Comparison of ENCODE assay signal across 12 cellular contexts in the genomic region with DNA sequence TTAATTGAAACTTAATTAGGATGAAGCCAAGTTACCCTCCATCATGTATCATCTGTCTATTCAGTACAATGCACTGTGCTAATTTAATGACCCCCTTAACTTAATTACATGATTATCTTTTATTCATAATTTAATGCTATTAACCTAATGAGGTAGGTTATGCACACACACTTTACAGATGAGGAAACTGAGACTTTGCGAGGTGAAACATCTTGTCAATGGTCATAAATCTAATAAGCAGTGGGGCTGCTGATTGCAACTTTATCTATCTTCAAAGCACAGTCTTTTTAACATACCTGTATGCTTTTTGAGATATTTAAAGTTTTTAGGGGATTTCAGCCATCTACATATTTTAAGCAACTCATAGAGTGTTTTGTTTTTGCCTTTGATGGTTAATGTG. TPM values are rescaled to one million over a fixed set of nuclear protein-coding genes. Genes with fewer than 3 reads are reported as not detected.
DNase-seq lines count a peak whose midpoint lies in the region; ATAC-seq and TF ChIP-seq lines count a peak whose summit lies in the region.
"Had no signal": no experiment of that assay in that cellular context is flagged by ENCODE, and none has a peak within 500 bp of the region (broad histone marks: within the 10 kb centered on the region; RNA-seq: fewer than 3 reads in every experiment).

No MANE protein-coding gene starts in this region.

- H3K36me3 ChIP-seq in breast epithelium (no peaks in the 10 kb centered on the region), kidney epithelial cell (ENCODE audit: control insufficient read depth, insufficient read depth, low read length) (no peaks in the 10 kb centered on the region), tibial nerve (no peaks in the 10 kb centered on the region)
- H3K36me3 ChIP-seq: cardiac muscle cell had no signal

- H3K4me1 ChIP-seq in breast epithelium (no peaks in the 10 kb centered on the region), tibial nerve (peaks cover 0 to 21% (median 16%) of the 10 kb centered on the region in 4 donors)

- TF ChIP-seq POLR2A in breast epithelium (IDR thresholded peaks at IDR 0.05) (no peak), tibial nerve (IDR thresholded peaks at IDR 0.05) (no peak)

- no peak for TF ChIP-seq EP300 in tibial nerve (IDR thresholded peaks at IDR 0.05)

- H3K9me3 Mint-ChIP-seq in MCF 10A (ENCODE audit: unreplicated experiment) (no peaks in the 10 kb centered on the region), WTC11 (peaks cover 13% of the 10 kb centered on the region)

- H3K4me3 Mint-ChIP-seq in MCF 10A (ENCODE audit: unreplicated experiment) = no peak overlapping the region
- peak overlapping the region; percentile 71 for H3K4me3 Mint-ChIP-seq in WTC11
- H3K4me3 Mint-ChIP-seq: HFFc6 had no signal

- peak overlapping the region in 2 of 3 donors; percentile 39 to 47 for H3K4me3 ChIP-seq in breast epithelium
- peak overlapping the region; percentile 4 for H3K4me3 ChIP-seq in kidney epithelial cell (ENCODE audit: low read depth, low read length)
- H3K4me3 ChIP-seq in tibial nerve = peak overlapping the region in 1 of 4 donors; percentile 16
- H3K4me3 ChIP-seq: A549, cardiac muscle cell had no signal

- H3K4me1 Mint-ChIP-seq in MCF 10A (ENCODE audit: insufficient read depth, unreplicated experiment) = peaks cover 45% of the 10 kb centered on the region
- peaks cover 46% of the 10 kb centered on the region for H3K4me1 Mint-ChIP-seq in WTC11

- H3K27ac ChIP-seq in breast epithelium (peak overlapping the region; percentile 27 to 82), tibial nerve (no peak overlapping the region)
- H3K27ac ChIP-seq: A549, cardiac muscle cell had no signal

- TF ChIP-seq CTCF in breast epithelium (IDR thresholded peaks at IDR 0.05) (no peak), MCF 10A (IDR thresholded peaks at IDR 0.05; ENCODE audit: unreplicated experiment) (no peak), WTC11 (IDR thresholded peaks at IDR 0.05) (no peak), kidney epithelial cell (IDR thresholded peaks at IDR 0.05; ENCODE audit: insufficient read depth, low read length, poor library complexity, severe bottlenecking) (no peak), tibial nerve (IDR thresholded peaks at IDR 0.05) (no peak)

- ATAC-seq in WTC11 = no peak
- no peak for ATAC-seq in HG03025 (IDR thresholded peaks at IDR 0.05; ENCODE audit: low FRiP score, unreplicated experiment)
- no peak for ATAC-seq in sciatic nerve
- ATAC-seq: A549 had no signal

- BruUV-seq in MCF 10A (replicated peaks; lab: Mats Ljungman, UMichigan) = no TSS peak

- H3K9me3 ChIP-seq in breast epithelium = no peaks in the 10 kb centered on the region
- H3K9me3 ChIP-seq in tibial nerve = no peaks in the 10 kb centered on the region
- H3K9me3 ChIP-seq: A549 had no signal

- WGBS in tibial nerve, 2 donors = 84 to 90% methylated on average over 1 of the region's 1 CpG

- POLR2A ChIA-PET in MCF 10A (lab: Yijun Ruan, JAX) = interaction anchor here (1.1 kb wide), 1 partner anchor 10 kb away, joined by 4 read pairs; no protein-coding TSS in a partner anchor
- POLR2A ChIA-PET in WTC11 (lab: Charles Lee) = interaction anchor here (1.1 to 2.2 kb wide), 2 partner anchors 13 to 114 kb away, joined by 3 to 10 read pairs; partner anchors contain the start of gene ITGB8

- CTCF ChIA-PET in MCF 10A (lab: Yijun Ruan, JAX) = interaction anchor here (0.6 kb wide), 1 partner anchor 9 kb away, joined by 3 read pairs; no protein-coding TSS in a partner anchor
- CTCF ChIA-PET in WTC11 (lab: Charles Lee) = interaction anchor here (0.9 to 2.2 kb wide), 8 partner anchors 13 to 469 kb away, joined by 3 to 12 read pairs (median 4); no protein-coding TSS in a partner anchor

- H3K36me3 Mint-ChIP-seq in MCF 10A (ENCODE audit: insufficient read depth, unreplicated experiment) (no peaks in the 10 kb centered on the region), WTC11 (peaks cover 13% of the 10 kb centered on the region)

- DNase-seq in breast epithelium (ENCODE audit: low spot score in 2 of 2) (no peak), MCF 10A (ENCODE audit: unreplicated experiment) (no peak), WTC11 (ENCODE audit: low spot score) (no peak), kidney epithelial cell (ENCODE audit: low read depth) (no peak), sciatic nerve (ENCODE audit: low spot score) (no peak), tibial nerve (ENCODE audit: low spot score in 2 of 2) (no peak)
- no peak for DNase-seq in activated naive CD4-positive, alpha-beta T cell (lab: John Stamatoyannopoulos, UW)
- DNase-seq: HFFc6, substantia nigra had no signal

- H3K27ac Mint-ChIP-seq in MCF 10A (ENCODE audit: low read depth, unreplicated experiment) (no peak overlapping the region), WTC11 (peak overlapping the region; percentile 99)
- H3K27ac Mint-ChIP-seq: HFFc6 had no signal

- intact Hi-C loops in breast epithelium (cut with DNase I; ENCODE audit: low total_unique reads) (no loop called here), MCF 10A (cut with micrococcal nuclease) (no loop called here), sciatic nerve (cut with DNase I) (no loop called here)

- H3K27me3 ChIP-seq in breast epithelium = no peaks in the 10 kb centered on the region
- no peaks in the 10 kb centered on the region for H3K27me3 ChIP-seq in kidney epithelial cell (ENCODE audit: control insufficient read depth, insufficient read depth, low read length)
- no peaks in the 10 kb centered on the region for H3K27me3 ChIP-seq in tibial nerve
- H3K27me3 ChIP-seq: cardiac muscle cell had no signal

- H3K27me3 Mint-ChIP-seq in MCF 10A (ENCODE audit: insufficient read depth, unreplicated experiment) = no peaks in the 10 kb centered on the region
- no peaks in the 10 kb centered on the region for H3K27me3 Mint-ChIP-seq in WTC11 (ENCODE audit: low read depth)

TF ChIP-seq in WTC11, 78 proteins besides CTCF, POLR2A, EP300 and RAD21 (continues in another document):
- TF ChIP-seq KAT7 (CRISPR knock-in tag; IDR thresholded peaks at IDR 0.05; ENCODE audit: borderline replicate concordance) = no peak
- TF ChIP-seq ATF1 (CRISPR knock-in tag; IDR thresholded peaks at IDR 0.05) = no peak
- no peak for TF ChIP-seq ZNF317 (CRISPR knock-in tag; IDR thresholded peaks at IDR 0.05; ENCODE audit: borderline replicate concordance, low read depth)
- no peak for TF ChIP-seq RELA (CRISPR knock-in tag; IDR thresholded peaks at IDR 0.05; ENCODE audit: borderline replicate concordance)
- TF ChIP-seq CDX4 (CRISPR knock-in tag; IDR thresholded peaks at IDR 0.05; ENCODE audit: borderline replicate concordance) = no peak
- TF ChIP-seq FOXJ3 (CRISPR knock-in tag; IDR thresholded peaks at IDR 0.05; ENCODE audit: borderline replicate concordance) = no peak
- TF ChIP-seq ZNF671 (CRISPR knock-in tag; IDR thresholded peaks at IDR 0.05) = no peak
- TF ChIP-seq, protein P1, sequence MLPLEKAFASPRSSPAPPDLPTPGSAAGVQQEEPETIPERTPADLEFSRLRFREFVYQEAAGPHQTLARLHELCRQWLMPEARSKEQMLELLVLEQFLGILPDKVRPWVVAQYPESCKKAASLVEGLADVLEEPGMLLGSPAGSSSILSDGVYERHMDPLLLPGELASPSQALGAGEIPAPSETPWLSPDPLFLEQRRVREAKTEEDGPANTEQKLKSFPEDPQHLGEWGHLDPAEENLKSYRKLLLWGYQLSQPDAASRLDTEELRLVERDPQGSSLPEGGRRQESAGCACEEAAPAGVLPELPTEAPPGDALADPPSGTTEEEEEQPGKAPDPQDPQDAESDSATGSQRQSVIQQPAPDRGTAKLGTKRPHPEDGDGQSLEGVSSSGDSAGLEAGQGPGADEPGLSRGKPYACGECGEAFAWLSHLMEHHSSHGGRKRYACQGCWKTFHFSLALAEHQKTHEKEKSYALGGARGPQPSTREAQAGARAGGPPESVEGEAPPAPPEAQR (CRISPR knock-in tag; IDR thresholded peaks at IDR 0.05) = no peak
- TF ChIP-seq ERG (CRISPR knock-in tag; IDR thresholded peaks at IDR 0.05) = no peak
- TF ChIP-seq ZBTB43 (CRISPR knock-in tag; IDR thresholded peaks at IDR 0.05) = no peak
- TF ChIP-seq, protein P2, sequence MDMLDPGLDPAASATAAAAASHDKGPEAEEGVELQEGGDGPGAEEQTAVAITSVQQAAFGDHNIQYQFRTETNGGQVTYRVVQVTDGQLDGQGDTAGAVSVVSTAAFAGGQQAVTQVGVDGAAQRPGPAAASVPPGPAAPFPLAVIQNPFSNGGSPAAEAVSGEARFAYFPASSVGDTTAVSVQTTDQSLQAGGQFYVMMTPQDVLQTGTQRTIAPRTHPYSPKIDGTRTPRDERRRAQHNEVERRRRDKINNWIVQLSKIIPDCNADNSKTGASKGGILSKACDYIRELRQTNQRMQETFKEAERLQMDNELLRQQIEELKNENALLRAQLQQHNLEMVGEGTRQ (CRISPR knock-in tag; IDR thresholded peaks at IDR 0.05) = no peak

RNA-seq across cellular contexts. Expression of gene MACC1, which starts 0.5 kb away (rescaled TPM):
- total RNA-seq in breast epithelium (10 to 100 TPM in 2 of 3 donors, under 1 TPM in 1; 0.32 to 39.4 (median 19.3) TPM), MCF 10A (2022) (0.02 and 0.14 TPM in 2 replicates), WTC11 (2021) (14.6 to 23.0 TPM (median 22.4 TPM) in 3 replicates), kidney epithelial cell (57.5 and 61.7 TPM in 2 replicates), sciatic nerve (0.98 TPM), tibial nerve (1 to 10 TPM in 3 of 4 donors, under 1 TPM in 1; 0.21 to 2.4 (median 1.2) TPM)
- total RNA-seq: HFFc6 had no signal

Comparison
In these comparisons a context has a peak if more than half of its experiments do, and no peak if none do; other contexts are left out.
1. H3K27ac ChIP-seq: peak in breast epithelium (2 of 2); none in tibial nerve (0 of 4).